ENCODE assay signal across 1 cellular context in genomic region chrX:123711201-123711600, GRCh38. TPM values are rescaled to one million over a fixed set of nuclear protein-coding genes. Genes with fewer than 3 reads are reported as not detected.
DNase-seq lines count a peak whose midpoint lies in the region.
"Not testable (repeated sequence)": the region's sequence is repeated elsewhere in the genome, so short reads cannot be mapped to it uniquely, and the experiment has no call there.

No MANE protein-coding gene starts in this region.

- H3K4me3 ChIP-seq in trophoblast cell (ENCODE audit: low read depth, low read length), result not testable (repeated sequence)

- H3K4ac ChIP-seq in trophoblast cell (ENCODE audit: low read depth, low read length), result not testable (repeated sequence)

- H2BK120ac ChIP-seq in trophoblast cell (ENCODE audit: insufficient read depth, low read length, poor library complexity), result not testable (repeated sequence)

- WGBS in trophoblast cell (ENCODE audit: extremely low coverage, insufficient coverage, insufficient read length), result no CpG with 5 or more reads among the region's 5 CpGs

- not testable (repeated sequence) for H3K18ac ChIP-seq in trophoblast cell (ENCODE audit: low read length)

- not testable (repeated sequence) for H3K27me3 ChIP-seq in trophoblast cell (ENCODE audit: insufficient read depth, low read length)

- not testable (repeated sequence) for H4K12ac ChIP-seq in trophoblast cell (ENCODE audit: low read depth, low read length)

- not testable (repeated sequence) for H3K14ac ChIP-seq in trophoblast cell (ENCODE audit: low read length)

- peak; percentile 57 to 76 for DNase-seq in trophoblast cell

- H3K4me1 ChIP-seq in trophoblast cell (ENCODE audit: control insufficient read depth in 1 of 2, insufficient read depth in 2 of 2, low read length in 2 of 2), result not testable (repeated sequence)

- H2BK12ac ChIP-seq in trophoblast cell (ENCODE audit: low read length), result not testable (repeated sequence)

- not testable (repeated sequence) for H3K23ac ChIP-seq in trophoblast cell (ENCODE audit: low read length)

- not testable (repeated sequence) for H2BK5ac ChIP-seq in trophoblast cell (ENCODE audit: low read depth, low read length, poor library complexity)

- H3K27ac ChIP-seq in trophoblast cell (ENCODE audit: low read depth, low read length), result not testable (repeated sequence)

- H3K36me3 ChIP-seq in trophoblast cell (ENCODE audit: control insufficient read depth in 1 of 2, insufficient read depth in 2 of 2, low read length in 2 of 2), result not testable (repeated sequence)

- H2AFZ ChIP-seq in trophoblast cell (ENCODE audit: insufficient read depth, low read length, poor library complexity), result not testable (repeated sequence)

- not testable (repeated sequence) for H3K79me1 ChIP-seq in trophoblast cell (ENCODE audit: low read length)

- H3K4me2 ChIP-seq in trophoblast cell (ENCODE audit: low read length), result not testable (repeated sequence)

- not testable (repeated sequence) for H3K79me2 ChIP-seq in trophoblast cell (ENCODE audit: control insufficient read depth, insufficient read depth, low read length, poor library complexity)

- not testable (repeated sequence) for H4K8ac ChIP-seq in trophoblast cell (ENCODE audit: low read depth, low read length)

- not testable (repeated sequence) for H3K9me3 ChIP-seq in trophoblast cell (ENCODE audit: insufficient read depth, low read depth, low read length)

- H2AK5ac ChIP-seq in trophoblast cell (ENCODE audit: low read length), result not testable (repeated sequence)

- not testable (repeated sequence) for H3K9ac ChIP-seq in trophoblast cell (ENCODE audit: low read length)

- H4K91ac ChIP-seq in trophoblast cell (ENCODE audit: low read depth, low read length), result not testable (repeated sequence)

RNA-seq across cellular contexts. Expression of gene THOC2, which starts 21.7 kb away (rescaled TPM):
- 56.1 and 57.1 TPM in 2 replicates for polyA plus RNA-seq in trophoblast cell (2013)
